Comparison of ENCODE assay signal across 18 cellular contexts in the genomic region with DNA sequence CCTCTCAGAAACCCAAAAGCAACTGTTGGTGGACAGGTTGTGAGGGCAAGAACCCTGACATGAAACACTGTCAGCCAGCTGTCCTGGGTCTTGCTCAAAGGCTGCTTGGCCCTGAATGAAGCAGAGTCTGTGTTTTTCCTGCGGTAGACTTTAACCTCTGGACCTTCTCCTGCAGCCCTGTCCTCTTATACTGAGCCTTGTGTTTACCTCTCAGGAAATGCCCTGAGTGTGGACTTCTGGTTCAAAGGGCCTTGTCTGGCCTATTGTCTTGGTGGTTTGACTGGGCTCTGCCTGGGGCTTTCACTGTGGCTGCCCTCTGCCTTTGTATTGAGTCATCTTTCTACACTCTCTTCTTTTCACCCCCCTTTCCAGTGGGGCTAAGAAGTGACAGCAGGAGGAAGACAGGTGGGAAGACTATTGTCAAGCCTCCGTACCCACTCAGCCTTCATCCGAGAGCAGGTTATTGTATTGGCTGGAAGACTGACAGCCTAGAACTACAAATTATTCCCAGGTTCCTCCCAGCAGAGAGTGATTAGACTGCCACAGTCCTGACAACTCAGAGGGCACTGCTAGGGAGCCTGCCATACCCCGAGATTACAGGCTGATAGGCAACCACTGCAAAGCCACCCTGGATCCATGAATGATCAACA. TPM values are rescaled to one million over a fixed set of nuclear protein-coding genes. Genes with fewer than 3 reads are reported as not detected.
"Had no signal": no experiment of that assay in that cellular context is flagged by ENCODE, and none has a peak within 500 bp of the region (broad histone marks: within the 10 kb centered on the region; RNA-seq: fewer than 3 reads in every experiment).

No MANE protein-coding gene starts in this region.

- H3K27me3 Mint-ChIP-seq: activated CD4-positive, alpha-beta T cell treated with anti-CD3 and anti-CD28 coated beads for 36 hours; activated CD8-positive, alpha-beta T cell treated with anti-CD3 and anti-CD28 coated beads for 36 hours; activated naive CD8-positive, alpha-beta T cell; stimulated activated naive CD8-positive, alpha-beta T cell treated with anti-CD3 and anti-CD28 coated beads, Interleukin-15, amount 100 ng/mL, for 72 hours; T-helper 17 cell; type B pancreatic cell had no signal

- H3K9me3 ChIP-seq: esophagus squamous epithelium, right atrium auricular region, SJCRH30 had no signal

- H3K27ac Mint-ChIP-seq: activated CD8-positive, alpha-beta T cell treated with anti-CD3 and anti-CD28 coated beads for 36 hours; activated naive CD8-positive, alpha-beta T cell; activated T-helper 2 cell treated with anti-CD3 and anti-CD28 coated beads, Interferon-gamma antibody, Interleukin-2, Interleukin-4, amounts not matched to agents 10 μg/mL and 5 μg/mL and 100 μg/mL, durations not matched to agents 14 hours and 24 hours and 36 hours; T-helper 17 cell had no signal

- H3K4me3 Mint-ChIP-seq: activated CD4-positive, alpha-beta T cell treated with anti-CD3 and anti-CD28 coated beads for 36 hours; activated CD8-positive, alpha-beta T cell treated with anti-CD3 and anti-CD28 coated beads for 36 hours; stimulated activated naive CD8-positive, alpha-beta T cell treated with anti-CD3 and anti-CD28 coated beads, Interleukin-15, amount 100 ng/mL, for 72 hours had no signal

- H3K4me1 ChIP-seq: SJCRH30 had no signal

- H3K27ac ChIP-seq: esophagus squamous epithelium, right atrium auricular region, SJCRH30, skin epidermis had no signal

- DNase-seq: activated CD4-positive, alpha-beta T cell treated with anti-CD3 and anti-CD28 coated beads for 36 hours; activated CD8-positive, alpha-beta memory T cell treated with anti-CD3 and anti-CD28 coated beads, Interleukin-2, amount 50 U/mL, for 4 hours; activated CD8-positive, alpha-beta T cell treated with anti-CD3 and anti-CD28 coated beads for 36 hours; amniotic stem cell; esophagus squamous epithelium; midbrain; SJCRH30; stimulated activated naive CD8-positive, alpha-beta T cell treated with anti-CD3 and anti-CD28 coated beads, Interleukin-15, amount 100 ng/mL, for 72 hours; T-helper 17 cell had no signal

- H3K9me3 Mint-ChIP-seq: activated CD8-positive, alpha-beta T cell treated with anti-CD3 and anti-CD28 coated beads for 36 hours; activated T-helper 2 cell treated with anti-CD3 and anti-CD28 coated beads, Interferon-gamma antibody, Interleukin-2, Interleukin-4, amounts not matched to agents 10 μg/mL and 5 μg/mL and 100 μg/mL, durations not matched to agents 14 hours and 24 hours and 36 hours; stimulated activated naive CD8-positive, alpha-beta T cell treated with anti-CD3 and anti-CD28 coated beads, Interleukin-15, amount 100 ng/mL, for 72 hours; type B pancreatic cell had no signal

- ATAC-seq: activated CD4-positive, alpha-beta T cell treated with anti-CD3 and anti-CD28 coated beads for 36 hours; activated CD8-positive, alpha-beta T cell treated with anti-CD3 and anti-CD28 coated beads for 36 hours; stimulated activated naive CD8-positive, alpha-beta T cell treated with anti-CD3 and anti-CD28 coated beads, Interleukin-15, amount 100 ng/mL, for 72 hours; T-helper 17 cell had no signal

- H3K4me3 ChIP-seq: esophagus squamous epithelium, lung, right atrium auricular region, SJCRH30, skin epidermis had no signal

RNA-seq across cellular contexts. Expression of a gene that starts 24.7 kb away (rescaled TPM):
- total RNA-seq: fibroblast of villous mesenchyme, glomerular endothelial cell, myocyte, right atrium auricular region, SJCRH30 had no signal
